ENCODE assay signal across 25 cellular contexts in genomic region chr2:44535376-44535775, GRCh38.
DNase-seq lines count a peak whose midpoint lies in the region; ATAC-seq, FAIRE-seq and TF ChIP-seq lines count a peak whose summit lies in the region.
"Had no signal": no experiment of that assay in that cellular context is flagged by ENCODE, and none has a peak within 500 bp of the region (broad histone marks: within the 10 kb centered on the region; RNA-seq: fewer than 3 reads in every experiment).

No MANE protein-coding gene starts in this region.

- peaks cover 6% of the 10 kb centered on the region; the same call in 1 of the 2 replicates for H3K4me1 ChIP-seq in HepG2 (ENCODE audit: insufficient read depth, low read length)
- H3K4me1 ChIP-seq in right lobe of liver: peaks cover 0 to 25% (median 13%) of the 10 kb centered on the region in 4 donors
- peaks cover 0 to 2% (median 0%) of the 10 kb centered on the region in 4 experiments; a peak in 2 of 7 replicates for H3K4me1 ChIP-seq in H1 (replicated peaks in 1 of 4; ENCODE audit: control insufficient read depth in 3 of 4, insufficient read depth in 4 of 4, low read length in 3 of 4)
- H3K4me1 ChIP-seq in neuronal stem cell (ENCODE audit: control insufficient read depth in 2 of 2, insufficient read depth in 1 of 2, low read depth in 1 of 2, low read length in 2 of 2): no peaks in the 10 kb centered on the region

- in situ Hi-C loops in HepG2 (cut with HindIII; ENCODE audit: extremely low pct_ligation_motif_present, low pct_unique_long_range_greater_than_20kb): no loop called here

- TF ChIP-seq EP300 in HepG2 (IDR thresholded peaks at IDR 0.05; ENCODE audit: low read depth in 2 of 2, low read length in 2 of 2) (no peak), HepG2 (CRISPR knock-in tag; IDR thresholded peaks at IDR 0.05; ENCODE audit: borderline replicate concordance) (no peak), H1 (IDR thresholded peaks at IDR 0.05; ENCODE audit: borderline replicate concordance in 1 of 2, low read depth in 2 of 2, low read length in 2 of 2) (no peak)

- TSS peak; percentile 18 for BruUV-seq in HepG2 (replicated peaks; lab: Mats Ljungman, UMichigan)

- intact Hi-C loops in HepG2 (cut with micrococcal nuclease; ENCODE audit: unreplicated experiment) (no loop called here), right lobe of liver (cut with DNase I) (no loop called here)

- no peak overlapping the region for H3K27ac ChIP-seq in HepG2 (ENCODE audit: extremely low read length, insufficient read depth, low read length)
- no peak overlapping the region for H3K27ac ChIP-seq in right lobe of liver
- no peak overlapping the region for H3K27ac ChIP-seq in H1 (ENCODE audit: low read depth, low read length)
- H3K27ac ChIP-seq in neuronal stem cell (replicated peaks; ENCODE audit: low read length): no peak overlapping the region
- H3K27ac ChIP-seq: BLaER1 treated with 17β-estradiol and CSF1 and Interleukin-3, amounts not matched to agents 10 nM and 100 nM; KMS-11 had no signal

- TF ChIP-seq RAD21 in HepG2 (CRISPR knock-in tag; IDR thresholded peaks at IDR 0.05) (no peak), H1 (IDR thresholded peaks at IDR 0.05 in 1 of 2, conservative IDR thresholded peaks at IDR 0.05 in 1 of 2; ENCODE audit: low read depth in 2 of 2, low read length in 2 of 2) (no peak)

- H3K4me2 ChIP-seq in HepG2 (ENCODE audit: low read depth, low read length) (no peak overlapping the region), H1 (ENCODE audit: insufficient read depth in 1 of 2, low read depth in 2 of 2, low read length in 2 of 2) (no peak overlapping the region), neuronal stem cell (ENCODE audit: insufficient read depth, low read length, poor library complexity, severe bottlenecking) (peak overlapping the region; percentile 18)
- H3K4me2 ChIP-seq: BLaER1 treated with 17β-estradiol and CSF1 and Interleukin-3, amounts not matched to agents 10 nM and 100 nM; KMS-11 had no signal

- no peaks in the 10 kb centered on the region for H3K27me3 Mint-ChIP-seq in WTC11 (ENCODE audit: low read depth)
- H3K27me3 Mint-ChIP-seq: B cell; CD4-positive, CD25-positive, alpha-beta regulatory T cell; CD8-positive, alpha-beta memory T cell had no signal

- H3K79me2 ChIP-seq in HepG2 (ENCODE audit: insufficient read depth, low read length) (no peaks in the 10 kb centered on the region), H1 (ENCODE audit: control insufficient read depth in 1 of 2, insufficient read depth in 2 of 2, low read length in 2 of 2) (no peaks in the 10 kb centered on the region)

- H2BK12ac ChIP-seq in H1 (ENCODE audit: low read depth, low read length): no peak overlapping the region
- H2BK12ac ChIP-seq in neuronal stem cell (ENCODE audit: low read length): no peak overlapping the region

- ATAC-seq in HepG2: no peak
- ATAC-seq in right lobe of liver: no peak
- ATAC-seq in WTC11: no peak
- ATAC-seq in activated naive CD4-positive, alpha-beta T cell treated with anti-CD3 and anti-CD28 coated beads, Interleukin-2, amount 50 U/mL, for 72 hours: no peak
- ATAC-seq: HCT116 had no signal

- H2BK120ac ChIP-seq in H1 (replicated peaks; ENCODE audit: low read depth, low read length): no peak overlapping the region
- no peak overlapping the region for H2BK120ac ChIP-seq in neuronal stem cell (ENCODE audit: low read depth, low read length)

- H4K8ac ChIP-seq in H1 (ENCODE audit: extremely low read depth, insufficient read depth, low read length) (no peak overlapping the region), neuronal stem cell (ENCODE audit: low read depth, low read length) (no peak overlapping the region)

- H2BK20ac ChIP-seq in H1 (ENCODE audit: low read length): no peak overlapping the region

- H2AK5ac ChIP-seq in H1 (ENCODE audit: low read depth, low read length) (no peak overlapping the region), neuronal stem cell (ENCODE audit: low read depth, low read length) (no peak overlapping the region)

- TF ChIP-seq POLR2A in HepG2 (IDR thresholded peaks at IDR 0.05; ENCODE audit: insufficient read depth in 1 of 2, low read depth in 2 of 2, low read length in 2 of 2): no peak
- TF ChIP-seq POLR2A in right lobe of liver (IDR thresholded peaks at IDR 0.05): no peak
- no peak for TF ChIP-seq POLR2A in H1 (IDR thresholded peaks at IDR 0.05; ENCODE audit: control extremely low read depth in 1 of 2, low read depth in 2 of 2, low read length in 2 of 2)

- no peaks in the 10 kb centered on the region for H3K27me3 ChIP-seq in HepG2 (ENCODE audit: control insufficient read depth in 1 of 2, insufficient read depth in 2 of 2, low read length in 2 of 2)
- no peaks in the 10 kb centered on the region for H3K27me3 ChIP-seq in right lobe of liver
- H3K27me3 ChIP-seq in H1 (replicated peaks in 1 of 4; ENCODE audit: control insufficient read depth in 3 of 4, extremely low read depth in 1 of 4, insufficient read depth in 3 of 4, low read length in 3 of 4): no peaks in the 10 kb centered on the region
- no peaks in the 10 kb centered on the region for H3K27me3 ChIP-seq in neuronal stem cell (ENCODE audit: control insufficient read depth in 3 of 3, insufficient read depth in 3 of 3, low read depth in 1 of 3, low read length in 3 of 3)
- H3K27me3 ChIP-seq: BLaER1 treated with 17β-estradiol and CSF1 and Interleukin-3, amounts not matched to agents 10 nM and 100 nM had no signal

- H2BK5ac ChIP-seq in H1 (ENCODE audit: low read depth, low read length) (no peak overlapping the region), neuronal stem cell (ENCODE audit: low read length) (no peak overlapping the region)

- H3K79me1 ChIP-seq in H1 (ENCODE audit: low read depth, low read length): no peaks in the 10 kb centered on the region
- no peaks in the 10 kb centered on the region for H3K79me1 ChIP-seq in neuronal stem cell (ENCODE audit: low read depth, low read length)

- no peak overlapping the region for H2BK15ac ChIP-seq in H1 (ENCODE audit: low read length)
- H2BK15ac ChIP-seq in neuronal stem cell (ENCODE audit: low read length): no peak overlapping the region

- H2AFZ ChIP-seq in HepG2 (ENCODE audit: low read length) (no peak overlapping the region), H1 (ENCODE audit: low read length) (no peak overlapping the region), neuronal stem cell (ENCODE audit: low read length) (no peak overlapping the region)

- H3K4me3 Mint-ChIP-seq in WTC11: no peak overlapping the region
- H3K4me3 Mint-ChIP-seq: B cell; CD4-positive, CD25-positive, alpha-beta regulatory T cell; CD8-positive, alpha-beta memory T cell; HFFc6 had no signal

- H3K4me3 ChIP-seq in HepG2 (replicated peaks in 1 of 3; ENCODE audit: insufficient read depth in 1 of 3, low read depth in 2 of 3, low read length in 3 of 3) (no peak overlapping the region), right lobe of liver (no peak overlapping the region), H1 (ENCODE audit: extremely low read depth in 1 of 4, insufficient read depth in 2 of 4, low read depth in 3 of 4, low read length in 4 of 4) (no peak overlapping the region), neuronal stem cell (ENCODE audit: low read length in 2 of 2) (no peak overlapping the region)
- H3K4me3 ChIP-seq: BLaER1 treated with 17β-estradiol and CSF1 and Interleukin-3, amounts not matched to agents 10 nM and 100 nM had no signal

- H3K23me2 ChIP-seq in H1 (ENCODE audit: low read depth, low read length): no peaks in the 10 kb centered on the region

- POLR2A ChIA-PET in HepG2 (lab: Yijun Ruan, JAX): no interaction called here
- POLR2A ChIA-PET in WTC11 (lab: Charles Lee): no interaction called here
- POLR2A ChIA-PET in H1 (lab: Charles Lee; ENCODE audit: partially characterized antibody): interaction anchor here (0.6 kb wide), 2 partner anchors 107 to 165 kb away, joined by 3 to 4 read pairs; no protein-coding TSS in a partner anchor

- H3K56ac ChIP-seq in H1 (replicated peaks; ENCODE audit: insufficient read length, low read depth, low read length): no peak overlapping the region

- no peak overlapping the region for H3K23ac ChIP-seq in H1 (ENCODE audit: insufficient read length)
- H3K23ac ChIP-seq in neuronal stem cell (ENCODE audit: low read depth, low read length, poor library complexity): no peak overlapping the region

- H4K5ac ChIP-seq in H1 (ENCODE audit: insufficient read length, low read depth, low read length): no peak overlapping the region

- FAIRE-seq in HepG2 (lab: Jason Lieb, UNC) (no peak), H1 (lab: Jason Lieb, UNC) (no peak)
- FAIRE-seq: G401.6, GM12892, HTR-8/SVneo had no signal

- TF ChIP-seq CTCF in HepG2 (CRISPR knock-in tag; IDR thresholded peaks at IDR 0.05): no peak
- TF ChIP-seq CTCF in right lobe of liver (IDR thresholded peaks at IDR 0.05): no peak
- no peak for TF ChIP-seq CTCF in WTC11 (IDR thresholded peaks at IDR 0.05)
- TF ChIP-seq CTCF in H1 (IDR thresholded peaks at IDR 0.05; ENCODE audit: control extremely low read depth in 1 of 3, insufficient read depth in 1 of 3, low read depth in 1 of 3, low read length in 3 of 3): no peak

- no peak for DNase-seq in HepG2 (ENCODE audit: low spot score)
- DNase-seq in right lobe of liver: no peak
- DNase-seq in WTC11 (ENCODE audit: low spot score): no peak
- no peak for DNase-seq in H1 (ENCODE audit: low read depth in 1 of 2, low spot score in 2 of 2)
- no peak for DNase-seq in neuronal stem cell (ENCODE audit: low spot score)
- DNase-seq in activated naive CD4-positive, alpha-beta T cell treated with anti-CD3 and anti-CD28 coated beads, Interleukin-2, amount 50 U/mL, for 72 hours (ENCODE audit: low spot score in 2 of 2): no peak
- DNase-seq in Ammon's horn (ENCODE audit: low spot score): no peak
- no peak for DNase-seq in C1 segment of cervical spinal cord (lab: John Stamatoyannopoulos, UW)
- DNase-seq: 8988T; CD4-positive, CD25-positive, alpha-beta regulatory T cell; CD8-positive, alpha-beta memory T cell; COR-L47; DMS 273 treated with DMSO at 0.1 percent for 48 hours; DMS53; DND-41; EL; H7; HFFc6 had no signal

- H3K36me3 Mint-ChIP-seq in WTC11: no peaks in the 10 kb centered on the region
- H3K36me3 Mint-ChIP-seq in activated naive CD4-positive, alpha-beta T cell treated with anti-CD3 and anti-CD28 coated beads, Interleukin-2, amount 50 U/mL, for 72 hours: peaks cover 11 to 12% of the 10 kb centered on the region in 2 donors

- H3K4me1 Mint-ChIP-seq in WTC11: peaks cover 6% of the 10 kb centered on the region
- H3K4me1 Mint-ChIP-seq: CD8-positive, alpha-beta memory T cell had no signal

- no peak overlapping the region for H3K14ac ChIP-seq in H1 (ENCODE audit: insufficient read length)
- H3K14ac ChIP-seq in neuronal stem cell (ENCODE audit: low read length): no peak overlapping the region

- H4K91ac ChIP-seq in H1 (replicated peaks; ENCODE audit: insufficient read length, low read length): no peak overlapping the region
- no peak overlapping the region for H4K91ac ChIP-seq in neuronal stem cell (ENCODE audit: low read depth, low read length, poor library complexity)

- no peak overlapping the region for H3K4ac ChIP-seq in H1 (replicated peaks; ENCODE audit: insufficient read length, low read depth, low read length)
- no peak overlapping the region for H3K4ac ChIP-seq in neuronal stem cell (ENCODE audit: low read length)

- CTCF ChIA-PET in HepG2 (lab: Yijun Ruan, JAX; ENCODE audit: low intra/inter-chr PET ratio, low total read pairs) (no interaction called here), WTC11 (lab: Charles Lee) (no interaction called here), H1 (lab: Charles Lee; ENCODE audit: partially characterized antibody) (interaction anchor here (0.6 kb wide), 1 partner anchor 146 kb away, joined by 3 read pairs; no protein-coding TSS in a partner anchor)

- no peaks in the 10 kb centered on the region for H3K9me3 ChIP-seq in HepG2 (ENCODE audit: low read length)
- no peaks in the 10 kb centered on the region for H3K9me3 ChIP-seq in right lobe of liver
- no peaks in the 10 kb centered on the region for H3K9me3 ChIP-seq in H1 (ENCODE audit: insufficient read depth in 2 of 2, low read depth in 1 of 2, low read length in 1 of 2)
- H3K9me3 ChIP-seq in neuronal stem cell (replicated peaks in 1 of 2; ENCODE audit: control insufficient read depth in 2 of 2, insufficient read depth in 1 of 2, low read depth in 1 of 2, low read length in 2 of 2): peaks cover 0 to 3% of the 10 kb centered on the region in 2 donors

- H3K36me3 ChIP-seq in HepG2 (replicated peaks in 1 of 2; ENCODE audit: control insufficient read depth in 1 of 2, insufficient read depth in 2 of 2, low read length in 2 of 2) (no peaks in the 10 kb centered on the region), right lobe of liver (no peaks in the 10 kb centered on the region), H1 (ENCODE audit: control insufficient read depth in 2 of 4, insufficient read depth in 4 of 4, low read length in 3 of 4) (no peaks in the 10 kb centered on the region), neuronal stem cell (replicated peaks in 1 of 2; ENCODE audit: control insufficient read depth in 2 of 2, insufficient read depth in 2 of 2, low read length in 2 of 2) (no peaks in the 10 kb centered on the region)

- 0 out of 2 replicates have a peak overlapping the region, but pooled peaks have one; percentile 13 for H3K27ac Mint-ChIP-seq in WTC11
- no peak overlapping the region for H3K27ac Mint-ChIP-seq in activated naive CD4-positive, alpha-beta T cell treated with anti-CD3 and anti-CD28 coated beads, Interleukin-2, amount 50 U/mL, for 72 hours
- H3K27ac Mint-ChIP-seq: B cell; CD4-positive, CD25-positive, alpha-beta regulatory T cell; HFFc6 had no signal

- H3K9me3 Mint-ChIP-seq in WTC11: peaks cover 12% of the 10 kb centered on the region; the same call in 1 of the 2 replicates
- peaks cover 3 to 6% of the 10 kb centered on the region in 2 donors for H3K9me3 Mint-ChIP-seq in activated naive CD4-positive, alpha-beta T cell treated with anti-CD3 and anti-CD28 coated beads, Interleukin-2, amount 50 U/mL, for 72 hours
- H3K9me3 Mint-ChIP-seq: HFFc6 had no signal

- 88% methylated on average over 1 of the region's 1 CpG for WGBS in HepG2 (ENCODE audit: low lambda C conversion rate)
- 64% methylated on average over 1 of the region's 1 CpG for WGBS in right lobe of liver (ENCODE audit: insufficient coverage, low coverage, low lambda C conversion rate, missing lambda C conversion rate)
- WGBS in H1 (ENCODE audit: extremely low coverage in 1 of 2, insufficient coverage in 1 of 2, insufficient read length in 1 of 2, insufficient replicate concordance in 2 of 2, low coverage in 1 of 2, low lambda C conversion rate in 2 of 2, missing lambda C conversion rate in 1 of 2), 2 experiments: 78% methylated on average over 1 of the region's 1 CpG; no CpG with 5 or more reads in 1 of the 2 experiments
- WGBS in neuronal stem cell (ENCODE audit: extremely low coverage in 2 of 2, insufficient read length in 2 of 2, insufficient replicate concordance in 1 of 2), 2 donors: no CpG with 5 or more reads among the region's 1 CpG

- no peak overlapping the region for H3K9ac ChIP-seq in HepG2 (ENCODE audit: insufficient read depth, low read depth, low read length)
- H3K9ac ChIP-seq in H1 (replicated peaks in 1 of 4; ENCODE audit: extremely low read depth in 1 of 4, low read depth in 3 of 4, low read length in 3 of 4): no peak overlapping the region
- H3K9ac ChIP-seq in neuronal stem cell (ENCODE audit: low read depth, low read length, poor library complexity): no peak overlapping the region
- H3K9ac ChIP-seq: BLaER1 treated with 17β-estradiol and CSF1 and Interleukin-3, amounts not matched to agents 10 nM and 100 nM; KMS-11 had no signal

- H3K18ac ChIP-seq in H1 (ENCODE audit: extremely low read depth, low read length) (no peak overlapping the region), neuronal stem cell (ENCODE audit: low read length) (no peak overlapping the region)

- no peaks in the 10 kb centered on the region for H4K20me1 ChIP-seq in HepG2 (ENCODE audit: insufficient read depth, low read length)
- H4K20me1 ChIP-seq in H1 (replicated peaks in 1 of 2; ENCODE audit: control insufficient read depth in 1 of 2, insufficient read depth in 2 of 2, low read length in 2 of 2): no peaks in the 10 kb centered on the region
- H4K20me1 ChIP-seq: BLaER1 treated with 17β-estradiol and CSF1 and Interleukin-3, amounts not matched to agents 10 nM and 100 nM had no signal
